8 cellular contexts compared by ENCODE assay signal in genomic region chr17:42286411-42287295, GRCh38. TPM values are rescaled to one million over a fixed set of nuclear protein-coding genes. Genes with fewer than 3 reads are reported as not detected.
A peak's percentile ranks its signal among the peaks of the same experiment; 100 is the strongest.
DNase-seq lines count a peak whose midpoint lies in the region; TF ChIP-seq lines count a peak whose summit lies in the region.

No MANE protein-coding gene starts in this region.

- peak overlapping the region in 1 of 2 donors; percentile 86 for H3K4me3 ChIP-seq in muscle layer of colon (ENCODE audit: low read depth in 1 of 2, low read length in 2 of 2)
- H3K4me3 ChIP-seq in vagina = peak overlapping the region; percentile 61 to 89

- in situ Hi-C loops in G401 (cut with HindIII; ENCODE audit: low sequenced_read_pairs) = no loop called here

- peak overlapping the region; percentile 91 for H3K9ac ChIP-seq in muscle layer of colon (ENCODE audit: low read length)

- no peak for TF ChIP-seq CTCF in vagina (IDR thresholded peaks at IDR 0.05)

- H3K9me3 ChIP-seq in muscle layer of colon (ENCODE audit: low read length) = no peaks in the 10 kb centered on the region
- no peaks in the 10 kb centered on the region for H3K9me3 ChIP-seq in vagina

- H3K4me1 ChIP-seq in muscle layer of colon (ENCODE audit: insufficient read depth, low read length) = peaks cover 29% of the 10 kb centered on the region
- H3K4me1 ChIP-seq in vagina = peaks cover 43% of the 10 kb centered on the region

- intact Hi-C loops in vagina (cut with DNase I) = no loop called here

- H3K36me3 ChIP-seq in muscle layer of colon (ENCODE audit: insufficient read depth, low read length) (no peaks in the 10 kb centered on the region), vagina (no peaks in the 10 kb centered on the region)

- H3K27me3 ChIP-seq in muscle layer of colon (ENCODE audit: control insufficient read depth in 1 of 2, insufficient read depth in 2 of 2, low read length in 2 of 2) = no peaks in the 10 kb centered on the region
- no peaks in the 10 kb centered on the region for H3K27me3 ChIP-seq in vagina

- H3K27ac ChIP-seq in caudate nucleus (ENCODE audit: low read depth, low read length) = peak overlapping the region; percentile 79
- peak overlapping the region; percentile 55 for H3K27ac ChIP-seq in muscle layer of colon (ENCODE audit: low read depth, low read length)
- peak overlapping the region; percentile 90 for H3K27ac ChIP-seq in vagina

- TF ChIP-seq POLR2A in vagina (IDR thresholded peaks at IDR 0.05) = no peak

- peak; percentile 1 for DNase-seq in activated naive CD4-positive, alpha-beta T cell treated with Interleukin-2 at 50 U/mL for 16 hours
- no peak for DNase-seq in activated naive CD4-positive, alpha-beta T cell (lab: John Stamatoyannopoulos, UW)
- DNase-seq in caudate nucleus (lab: John Stamatoyannopoulos, UW) (no peak), vagina (ENCODE audit: extremely low spot score in 2 of 2) (peak in 1 of 2 donors; percentile 70), G401 (ENCODE audit: low spot score) (no peak), NCI-H1048 (lab: John Stamatoyannopoulos, UW) (no peak), NCI-H2081 treated with DMSO at 0.1 percent for 48 hours (lab: John Stamatoyannopoulos, UW) (no peak)

RNA-seq across cellular contexts. Expression of gene STAT5A, which starts 1.6 kb away (rescaled TPM):
- 38.3 TPM for total RNA-seq in vagina
- total RNA-seq in G401 (2014; rRNA removed; shearing (Covaris generic)) = 0.18 and 0.31 TPM in 2 replicates

RNA-seq across cellular contexts. Expression of gene STAT5B, which starts 10.5 kb away (rescaled TPM):
- 74.6 TPM for total RNA-seq in vagina
- total RNA-seq in G401 (2014; rRNA removed; shearing (Covaris generic)) = 10.4 and 15.8 TPM in 2 replicates

Comparison
In these comparisons a context has a peak if more than half of its experiments do, and no peak if none do; other contexts are left out.
1. RNA of gene STAT5A, which starts 1.6 kb away (total RNA-seq): 38.3 TPM in vagina (single experiment); 0.18 to 0.31 TPM in G401; every median in the first group is over 10 times any median in the second.
2. Peak in every context shown above with its lines, with median percentiles within 50 percentile points of each other: H3K27ac ChIP-seq.